32 cellular contexts compared by ENCODE assay signal in the genomic region with DNA sequence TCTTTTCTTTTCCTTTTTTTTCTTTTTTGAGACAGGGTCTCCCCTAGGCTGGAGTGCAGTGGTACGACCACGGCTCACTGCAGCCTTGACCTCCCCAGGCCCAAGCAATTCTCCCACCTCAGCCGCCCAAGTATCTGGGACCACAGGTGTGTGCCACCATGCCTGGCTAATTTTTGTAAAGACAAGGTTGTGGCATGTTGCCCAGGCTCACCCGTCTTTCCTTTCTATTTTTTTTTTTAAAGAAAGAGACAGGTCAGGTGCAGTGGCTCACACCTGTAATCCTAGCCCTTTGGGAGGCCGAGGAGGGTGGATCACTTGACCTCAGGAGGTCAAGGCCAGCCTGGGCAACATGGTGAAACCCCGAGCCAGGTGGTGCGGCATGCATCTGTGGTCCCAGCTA. TPM values are rescaled to one million over a fixed set of nuclear protein-coding genes. Genes with fewer than 3 reads are reported as not detected.
"Had no signal": no experiment of that assay in that cellular context is flagged by ENCODE, and none has a peak within 500 bp of the region (broad histone marks: within the 10 kb centered on the region; RNA-seq: fewer than 3 reads in every experiment).

No MANE protein-coding gene starts in this region.

- H3K4me2 ChIP-seq: KMS-11, PC-9, SK-N-SH had no signal

- H2AFZ ChIP-seq: PC-9 had no signal

- H3K36me3 ChIP-seq: SJSA1 had no signal

- H3K27ac ChIP-seq: KMS-11, PC-9, SJSA1 had no signal

- H3K27me3 ChIP-seq: SJSA1 had no signal

- DNase-seq: Karpas-422, KBM-7, MM.1S, MV-4-11, NCI-H1092, NCI-H1105, NCI-H1417 treated with DMSO at 0.1 percent for 48 hours, NCI-H1436 treated with DMSO at 0.1 percent for 48 hours, NCI-H1694 treated with DMSO at 0.1 percent for 48 hours, NCI-H187 treated with DMSO at 0.1 percent for 48 hours, NCI-H2029, NCI-H2081, NCI-H2171 treated with DMSO at 0.1 percent for 48 hours, NCI-H2227 treated with DMSO at 0.1 percent for 48 hours, NCI-H446 treated with DMSO at 0.1 percent for 48 hours, NCI-H510A, NCI-H524, NCI-H526, NCI-H69, NCI-H748 treated with DMSO at 0.1 percent for 48 hours, NCI-H82, PC-9, Right ventricle myocardium superior, SHP77 treated with DMSO at 0.1 percent for 48 hours, SK-N-SH had no signal

- H3K4me3 ChIP-seq: PC-9, SJSA1 had no signal

- H3K9me3 ChIP-seq: SJSA1, SK-N-SH had no signal

- ATAC-seq: Panc1 had no signal

- H3K9ac ChIP-seq: KMS-11, SK-N-SH had no signal

RNA-seq across cellular contexts. Expression of a gene that starts 16.6 kb away (rescaled TPM):
- total RNA-seq: LHCN-M2, MCF 10A, OCI-LY7, PC-9, Right ventricle myocardium superior, RPMI7951, SJSA1 had no signal
- polyA plus RNA-seq: SK-N-SH had no signal
